In genomic region chr5:40270274-40270855, GRCh38 we compare ENCODE assay signal across 15 cellular contexts.
DNase-seq lines count a peak whose midpoint lies in the region; ATAC-seq and TF ChIP-seq lines count a peak whose summit lies in the region.
"Had no signal": no experiment of that assay in that cellular context is flagged by ENCODE, and none has a peak within 500 bp of the region (broad histone marks: within the 10 kb centered on the region; RNA-seq: fewer than 3 reads in every experiment).

No MANE protein-coding gene starts in this region.

- peak overlapping the region; percentile 20 to 51 for H3K4me3 Mint-ChIP-seq in activated T-cell treated with anti-CD3 and anti-CD28 coated beads, Interleukin-2, amount 50 U/mL, for 72 hours
- no peak overlapping the region for H3K4me3 Mint-ChIP-seq in GM23338
- H3K4me3 Mint-ChIP-seq in HFFc6, result peak overlapping the region; percentile 35; the same call in 1 of the 2 replicates
- H3K4me3 Mint-ChIP-seq in mesothelial cell of epicardium, result no peak overlapping the region

- DNase-seq in activated T-cell treated with anti-CD3 and anti-CD28 coated beads, Interleukin-2, amount 50 U/mL, for 72 hours, result no peak
- DNase-seq in activated T-cell treated with anti-CD3 and anti-CD28 coated beads, Interleukin-2, amount 50 U/mL, for 1 hour, result no peak
- no peak for DNase-seq in GM23338 (ENCODE audit: low spot score)
- no peak for DNase-seq in HFFc6
- no peak for DNase-seq in mesothelial cell of epicardium (ENCODE audit: low spot score in 2 of 2, unreplicated experiment in 2 of 2)
- no peak for DNase-seq in NCI-H774 (lab: John Stamatoyannopoulos, UW)
- DNase-seq: COR-L47, H7, NCI-H146, NCI-H2081, NCI-H510A treated with DMSO at 0.1 percent for 48 hours, SHP77 had no signal

- H3K27me3 Mint-ChIP-seq in activated T-cell treated with anti-CD3 and anti-CD28 coated beads, Interleukin-2, amount 50 U/mL, for 72 hours (ENCODE audit: low read depth), result no peaks in the 10 kb centered on the region
- no peaks in the 10 kb centered on the region for H3K27me3 Mint-ChIP-seq in GM23338 (ENCODE audit: insufficient read depth, low read depth, poor library complexity)
- no peaks in the 10 kb centered on the region for H3K27me3 Mint-ChIP-seq in HFFc6 (ENCODE audit: insufficient read depth)
- H3K27me3 Mint-ChIP-seq in mesothelial cell of epicardium (ENCODE audit: low read depth), result no peaks in the 10 kb centered on the region

- no peaks in the 10 kb centered on the region for H3K79me2 ChIP-seq in GM23338 (replicated peaks; ENCODE audit: insufficient read depth)

- H3F3A ChIP-seq in GM23338 (replicated peaks; ENCODE audit: low read depth), result no peaks in the 10 kb centered on the region

- TF ChIP-seq CTCF in GM23338 (conservative IDR thresholded peaks at IDR 0.05; ENCODE audit: low read depth in 2 of 2) (no peak), HFFc6 (IDR thresholded peaks at IDR 0.05) (no peak), mesothelial cell of epicardium (IDR thresholded peaks at IDR 0.05; ENCODE audit: unreplicated experiment) (no peak)

- peak; percentile 45 to 84 for ATAC-seq in activated T-cell treated with anti-CD3 and anti-CD28 coated beads, Interleukin-2, amount 50 U/mL, for 72 hours (replicated peaks in 1 of 2)
- ATAC-seq in GM23338 (no peak), GM18909 (IDR thresholded peaks at IDR 0.05; ENCODE audit: poor library complexity, unreplicated experiment) (no peak)
- ATAC-seq: HepG2 had no signal

- H3K9me3 Mint-ChIP-seq in activated T-cell treated with anti-CD3 and anti-CD28 coated beads, Interleukin-2, amount 50 U/mL, for 72 hours, result peaks cover 0 to 3% of the 10 kb centered on the region in 2 donors
- no peaks in the 10 kb centered on the region for H3K9me3 Mint-ChIP-seq in GM23338
- no peaks in the 10 kb centered on the region for H3K9me3 Mint-ChIP-seq in HFFc6
- peaks cover 11% of the 10 kb centered on the region for H3K9me3 Mint-ChIP-seq in mesothelial cell of epicardium

- H3K36me3 Mint-ChIP-seq in activated T-cell treated with anti-CD3 and anti-CD28 coated beads, Interleukin-2, amount 50 U/mL, for 72 hours (ENCODE audit: insufficient read depth in 2 of 2), result peaks cover 0 to 2% of the 10 kb centered on the region in 2 donors
- H3K36me3 Mint-ChIP-seq in GM23338 (ENCODE audit: low read depth) (no peaks in the 10 kb centered on the region), HFFc6 (ENCODE audit: low read depth) (no peaks in the 10 kb centered on the region), mesothelial cell of epicardium (no peaks in the 10 kb centered on the region)

- H3K27me3 ChIP-seq in GM23338 (ENCODE audit: insufficient read depth), result no peaks in the 10 kb centered on the region

- no peak overlapping the region for H3K4me2 ChIP-seq in GM23338
- H3K4me2 ChIP-seq: KMS-11 had no signal

- no peak overlapping the region for H3K27ac ChIP-seq in GM23338 (ENCODE audit: low read depth)
- H3K27ac ChIP-seq: KMS-11 had no signal

- H4K20me1 ChIP-seq in GM23338 (replicated peaks; ENCODE audit: insufficient read depth), result no peaks in the 10 kb centered on the region

- no peak overlapping the region for H3K4me3 ChIP-seq in GM23338

- H3K4me1 ChIP-seq in GM23338 (ENCODE audit: insufficient read depth), result no peaks in the 10 kb centered on the region

- H2AFZ ChIP-seq in GM23338, result 0 out of 2 replicates have a peak overlapping the region, but pooled peaks have one; percentile 10

- H3K36me3 ChIP-seq in GM23338 (ENCODE audit: insufficient read depth), result no peaks in the 10 kb centered on the region

- 0 out of 2 replicates have a peak, but pooled peaks cover 4% of the 10 kb centered on the region for H3K9me2 ChIP-seq in GM23338 (ENCODE audit: insufficient read depth)

- H3K4me1 Mint-ChIP-seq in activated T-cell treated with anti-CD3 and anti-CD28 coated beads, Interleukin-2, amount 50 U/mL, for 72 hours (ENCODE audit: low read depth), result peaks cover 46% of the 10 kb centered on the region
- peaks cover 2% of the 10 kb centered on the region; the same call in 1 of the 3 replicates for H3K4me1 Mint-ChIP-seq in GM23338
- H3K4me1 Mint-ChIP-seq in HFFc6 (ENCODE audit: low read depth), result peaks cover 42% of the 10 kb centered on the region
- H3K4me1 Mint-ChIP-seq in mesothelial cell of epicardium, result peaks cover 43% of the 10 kb centered on the region

- peak overlapping the region; percentile 58 for H3K27ac Mint-ChIP-seq in activated T-cell treated with anti-CD3 and anti-CD28 coated beads, Interleukin-2, amount 50 U/mL, for 72 hours
- H3K27ac Mint-ChIP-seq in GM23338, result no peak overlapping the region
- no peak overlapping the region for H3K27ac Mint-ChIP-seq in HFFc6
- H3K27ac Mint-ChIP-seq in mesothelial cell of epicardium, result peak overlapping the region; percentile 78

TF ChIP-seq in GM23338, 12 proteins besides CTCF, POLR2A, EP300 and RAD21 (continues in another document):
- TF ChIP-seq EZH2phosphoT487 (IDR thresholded peaks at IDR 0.05; ENCODE audit: unreplicated experiment) (no peak), ETS1 (IDR thresholded peaks at IDR 0.05) (no peak), EZH2 (IDR thresholded peaks at IDR 0.05; ENCODE audit: low read depth, unreplicated experiment) (no peak), NANOG (IDR thresholded peaks at IDR 0.05; ENCODE audit: borderline replicate concordance) (no peak), STAT1 (IDR thresholded peaks at IDR 0.05; ENCODE audit: unreplicated experiment) (no peak), POLR2AphosphoS5 (IDR thresholded peaks at IDR 0.05; ENCODE audit: low read depth) (no peak), ZNF462 (CRISPR knock-in tag; IDR thresholded peaks at IDR 0.05) (no peak), JUNB (IDR thresholded peaks at IDR 0.05; ENCODE audit: unreplicated experiment) (no peak)

Comparison
In these comparisons a context has a peak if more than half of its experiments do, and no peak if none do; other contexts are left out.
1. ATAC-seq: peak in activated T-cell treated with anti-CD3 and anti-CD28 coated beads, Interleukin-2, amount 50 U/mL, for 72 hours (2 of 2); none in GM23338 (single experiment) and GM18909 (single experiment).
2. H3K27ac Mint-ChIP-seq: peak in activated T-cell treated with anti-CD3 and anti-CD28 coated beads, Interleukin-2, amount 50 U/mL, for 72 hours (single experiment) and mesothelial cell of epicardium (single experiment); none in GM23338 (single experiment) and HFFc6 (single experiment).
3. H3K4me3 Mint-ChIP-seq: peak in activated T-cell treated with anti-CD3 and anti-CD28 coated beads, Interleukin-2, amount 50 U/mL, for 72 hours (2 of 2) and HFFc6 (single experiment); none in GM23338 (single experiment) and mesothelial cell of epicardium (single experiment).